ENCODE assay signal across 6 cellular contexts in genomic region chr16:546909-547770, GRCh38. TPM values are rescaled to one million over a fixed set of nuclear protein-coding genes. Genes with fewer than 3 reads are reported as not detected.
DNase-seq lines count a peak whose midpoint lies in the region; ATAC-seq and TF ChIP-seq lines count a peak whose summit lies in the region.

No MANE protein-coding gene starts in this region.

- peaks cover 12 to 29% (median 23%) of the 10 kb centered on the region in 4 donors for H3K4me1 ChIP-seq in liver (ENCODE audit: control insufficient read depth in 4 of 4, insufficient read depth in 4 of 4, low read length in 3 of 4)

- TF ChIP-seq CTCF in liver (IDR thresholded peaks at IDR 0.05; ENCODE audit: low read depth, low read length, missing input control), result peak; percentile 17

- H3K4me3 ChIP-seq in liver (ENCODE audit: low read depth in 1 of 3, low read length in 3 of 3), result no peak overlapping the region

- no peaks in the 10 kb centered on the region for H3K27me3 ChIP-seq in liver (ENCODE audit: control insufficient read depth in 4 of 4, insufficient read depth in 4 of 4, low read length in 3 of 4)

- H3K9me3 ChIP-seq in liver (ENCODE audit: control insufficient read depth in 4 of 4, low read length in 3 of 4), result no peaks in the 10 kb centered on the region

- TF ChIP-seq RAD21 in liver (IDR thresholded peaks at IDR 0.05), result no peak

- ATAC-seq in GM18907 (IDR thresholded peaks at IDR 0.05; ENCODE audit: unreplicated experiment) (no peak), HG02840 (IDR thresholded peaks at IDR 0.05; ENCODE audit: low FRiP score, unreplicated experiment) (no peak)

- peaks cover 0 to 18% (median 8%) of the 10 kb centered on the region in 4 donors for H3K36me3 ChIP-seq in liver (ENCODE audit: control insufficient read depth in 4 of 4, insufficient read depth in 3 of 4, low read depth in 1 of 4, low read length in 3 of 4)

- DNase-seq in KG1 (lab: John Stamatoyannopoulos, UW) (peak; percentile 41), NCI-H2081 (lab: John Stamatoyannopoulos, UW) (no peak)
- DNase-seq in activated T-cell treated with anti-CD3 and anti-CD28 coated beads, Interleukin-2, amount 50 U/mL, for 48 hours, result peak; percentile 59 to 69

- 84% methylated on average over 60 of the region's 60 CpGs for WGBS in liver

- H3K27ac ChIP-seq in liver (ENCODE audit: low read depth in 1 of 2, low read length in 2 of 2), result no peak overlapping the region

- H3K9ac ChIP-seq in liver (ENCODE audit: low read depth in 1 of 2, low read length in 2 of 2), result no peak overlapping the region

TF ChIP-seq in liver, 16 proteins besides CTCF, POLR2A, EP300 and RAD21:
- no peak for TF ChIP-seq FOXA1 (IDR thresholded peaks at IDR 0.05)
- no peak for TF ChIP-seq ATF3 (IDR thresholded peaks at IDR 0.05)
- TF ChIP-seq NR2F2 (IDR thresholded peaks at IDR 0.05), result no peak
- TF ChIP-seq HNF4G (IDR thresholded peaks at IDR 0.05), result no peak
- TF ChIP-seq, protein P1, sequence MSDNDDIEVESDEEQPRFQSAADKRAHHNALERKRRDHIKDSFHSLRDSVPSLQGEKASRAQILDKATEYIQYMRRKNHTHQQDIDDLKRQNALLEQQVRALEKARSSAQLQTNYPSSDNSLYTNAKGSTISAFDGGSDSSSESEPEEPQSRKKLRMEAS (IDR thresholded peaks at IDR 0.05), result no peak
- TF ChIP-seq SP1 (IDR thresholded peaks at IDR 0.05), result no peak
- no peak for TF ChIP-seq TAF1 (conservative IDR thresholded peaks at IDR 0.05)
- TF ChIP-seq GABPA (IDR thresholded peaks at IDR 0.05 in 1 of 2, conservative IDR thresholded peaks at IDR 0.05 in 1 of 2), result no peak
- TF ChIP-seq JUND (IDR thresholded peaks at IDR 0.05), result no peak
- no peak for TF ChIP-seq YY1 (IDR thresholded peaks at IDR 0.05)
- TF ChIP-seq RXRA (IDR thresholded peaks at IDR 0.05), result no peak
- TF ChIP-seq, protein P2, sequence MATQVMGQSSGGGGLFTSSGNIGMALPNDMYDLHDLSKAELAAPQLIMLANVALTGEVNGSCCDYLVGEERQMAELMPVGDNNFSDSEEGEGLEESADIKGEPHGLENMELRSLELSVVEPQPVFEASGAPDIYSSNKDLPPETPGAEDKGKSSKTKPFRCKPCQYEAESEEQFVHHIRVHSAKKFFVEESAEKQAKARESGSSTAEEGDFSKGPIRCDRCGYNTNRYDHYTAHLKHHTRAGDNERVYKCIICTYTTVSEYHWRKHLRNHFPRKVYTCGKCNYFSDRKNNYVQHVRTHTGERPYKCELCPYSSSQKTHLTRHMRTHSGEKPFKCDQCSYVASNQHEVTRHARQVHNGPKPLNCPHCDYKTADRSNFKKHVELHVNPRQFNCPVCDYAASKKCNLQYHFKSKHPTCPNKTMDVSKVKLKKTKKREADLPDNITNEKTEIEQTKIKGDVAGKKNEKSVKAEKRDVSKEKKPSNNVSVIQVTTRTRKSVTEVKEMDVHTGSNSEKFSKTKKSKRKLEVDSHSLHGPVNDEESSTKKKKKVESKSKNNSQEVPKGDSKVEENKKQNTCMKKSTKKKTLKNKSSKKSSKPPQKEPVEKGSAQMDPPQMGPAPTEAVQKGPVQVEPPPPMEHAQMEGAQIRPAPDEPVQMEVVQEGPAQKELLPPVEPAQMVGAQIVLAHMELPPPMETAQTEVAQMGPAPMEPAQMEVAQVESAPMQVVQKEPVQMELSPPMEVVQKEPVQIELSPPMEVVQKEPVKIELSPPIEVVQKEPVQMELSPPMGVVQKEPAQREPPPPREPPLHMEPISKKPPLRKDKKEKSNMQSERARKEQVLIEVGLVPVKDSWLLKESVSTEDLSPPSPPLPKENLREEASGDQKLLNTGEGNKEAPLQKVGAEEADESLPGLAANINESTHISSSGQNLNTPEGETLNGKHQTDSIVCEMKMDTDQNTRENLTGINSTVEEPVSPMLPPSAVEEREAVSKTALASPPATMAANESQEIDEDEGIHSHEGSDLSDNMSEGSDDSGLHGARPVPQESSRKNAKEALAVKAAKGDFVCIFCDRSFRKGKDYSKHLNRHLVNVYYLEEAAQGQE (IDR thresholded peaks at IDR 0.05), result no peak
- TF ChIP-seq ZBTB33 (IDR thresholded peaks at IDR 0.05), result no peak
- TF ChIP-seq HNF4A (conservative IDR thresholded peaks at IDR 0.05), result no peak
- TF ChIP-seq FOXA2 (IDR thresholded peaks at IDR 0.05), result no peak

RNA-seq across cellular contexts. Expression of gene PRR35, which starts 13.1 kb away (rescaled TPM):
- total RNA-seq in liver, result not detected
- not detected for polyA plus RNA-seq in liver

RNA-seq across cellular contexts. Expression of gene CAPN15, which starts 19.6 kb away (rescaled TPM):
- total RNA-seq in liver, result 10 to 100 TPM; 26.2 to 37.2 TPM
- polyA plus RNA-seq in liver, result 10 to 100 TPM in 1 of 2 donors, 1 to 10 TPM in 1; 5.9 to 17.0 TPM

RNA-seq across cellular contexts. Expression of gene NHLRC4, which starts 19.7 kb away (rescaled TPM):
- 1 to 10 TPM in 1 of 2 donors, under 1 TPM in 1; 0.25 to 7.0 TPM for total RNA-seq in liver
- polyA plus RNA-seq in liver, result under 1 TPM in 1 of 2 donors, not detected in 1; 0.17 TPM

RNA-seq across cellular contexts. Expression of gene PIGQ, which starts 22.6 kb away (rescaled TPM):
- total RNA-seq in liver, result 100 to 1,000 TPM in 1 of 2 donors, 10 to 100 TPM in 1; 16.8 to 144 TPM
- polyA plus RNA-seq in liver, result 10 to 100 TPM; 18.9 to 22.4 TPM

RNA-seq across cellular contexts. Expression of gene RAB40C, which starts 42.7 kb away (rescaled TPM):
- total RNA-seq in liver, result 10 to 100 TPM in 1 of 2 donors, 1 to 10 TPM in 1; 7.7 to 11.0 TPM
- polyA plus RNA-seq in liver, result 10 to 100 TPM in 1 of 2 donors, 1 to 10 TPM in 1; 6.1 to 10.7 TPM

Comparison
In these comparisons a context has a peak if more than half of its experiments do, and no peak if none do; other contexts are left out.
1. DNase-seq: peak in KG1 (single experiment) and activated T-cell treated with anti-CD3 and anti-CD28 coated beads, Interleukin-2, amount 50 U/mL, for 48 hours (2 of 2); none in NCI-H2081 (0 of 2).